ENCODE assay signal across 20 cellular contexts in genomic region chr18:34219651-34220050, GRCh38. TPM values are rescaled to one million over a fixed set of nuclear protein-coding genes. Genes with fewer than 3 reads are reported as not detected.
A peak's percentile ranks its signal among the peaks of the same experiment; 100 is the strongest.
DNase-seq lines count a peak whose midpoint lies in the region; TF ChIP-seq lines count a peak whose summit lies in the region.
"Had no signal": no experiment of that assay in that cellular context is flagged by ENCODE, and none has a peak within 500 bp of the region (broad histone marks: within the 10 kb centered on the region; RNA-seq: fewer than 3 reads in every experiment).

No MANE protein-coding gene starts in this region.

- no peak for TF ChIP-seq POLR2A in sigmoid colon (IDR thresholded peaks at IDR 0.05)

- POLR2A ChIA-PET in Caco-2 (lab: Charles Lee): no interaction called here

- 91 to 93% methylated on average over 10 of the region's 10 CpGs for WGBS in sigmoid colon, 2 donors

- no peaks in the 10 kb centered on the region for H3K9me3 Mint-ChIP-seq in Caco-2 (ENCODE audit: unreplicated experiment)
- H3K9me3 Mint-ChIP-seq: activated CD4-positive, alpha-beta T cell treated with anti-CD3 and anti-CD28 coated beads, Interleukin-2, amount 10 ng/mL, durations not matched to agents 7 days and 5 days; nephron had no signal

- TF ChIP-seq CTCF in sigmoid colon (IDR thresholded peaks at IDR 0.05): no peak
- no peak for TF ChIP-seq CTCF in Caco-2 (IDR thresholded peaks at IDR 0.05; ENCODE audit: insufficient read depth in 1 of 2, low read depth in 1 of 2, low read length in 1 of 2, severe bottlenecking in 1 of 2, unreplicated experiment in 1 of 2)

- H3K4me1 ChIP-seq in sigmoid colon: peaks cover 0 to 30% (median 30%) of the 10 kb centered on the region in 4 donors
- no peaks in the 10 kb centered on the region for H3K4me1 ChIP-seq in Caco-2
- H3K4me1 ChIP-seq: prostate gland had no signal

- TF ChIP-seq EP300 in sigmoid colon (IDR thresholded peaks at IDR 0.05): no peak

- H3K9me3 ChIP-seq in sigmoid colon (no peaks in the 10 kb centered on the region), Caco-2 (no peaks in the 10 kb centered on the region)
- H3K9me3 ChIP-seq: ascending aorta, prostate gland had no signal

- CTCF ChIA-PET in Caco-2 (lab: Charles Lee): no interaction called here

- no peak overlapping the region for H3K27ac ChIP-seq in sigmoid colon
- H3K27ac ChIP-seq: ascending aorta, prostate gland had no signal

- H3K27ac Mint-ChIP-seq in Caco-2 (ENCODE audit: unreplicated experiment): no peak overlapping the region
- H3K27ac Mint-ChIP-seq: activated CD4-positive, alpha-beta T cell treated with anti-CD3 and anti-CD28 coated beads, Interleukin-2, amount 10 ng/mL, durations not matched to agents 7 days and 5 days; nephron had no signal

- intact Hi-C loops in sigmoid colon (cut with DNase I): no loop called here
- intact Hi-C loops in Caco-2 (cut with micrococcal nuclease; ENCODE audit: unreplicated experiment): no loop called here

- peaks cover 2% of the 10 kb centered on the region for H3K27me3 Mint-ChIP-seq in Caco-2 (ENCODE audit: insufficient read depth, unreplicated experiment)

- H3K36me3 ChIP-seq in sigmoid colon (no peaks in the 10 kb centered on the region), Caco-2 (ENCODE audit: control insufficient read depth, insufficient read depth, low read length) (no peaks in the 10 kb centered on the region)
- H3K36me3 ChIP-seq: ascending aorta, prostate gland had no signal

- H3K27me3 ChIP-seq in sigmoid colon: peaks cover 5 to 46% (median 28%) of the 10 kb centered on the region in 3 donors
- H3K27me3 ChIP-seq in Caco-2 (replicated peaks; ENCODE audit: control insufficient read depth, insufficient read depth, low read length): peaks cover 2% of the 10 kb centered on the region; the same call in 1 of the 2 replicates
- H3K27me3 ChIP-seq: ascending aorta had no signal

- H3K4me3 Mint-ChIP-seq in Caco-2 (ENCODE audit: unreplicated experiment): no peak overlapping the region
- H3K4me3 Mint-ChIP-seq: activated CD4-positive, alpha-beta T cell treated with anti-CD3 and anti-CD28 coated beads, Interleukin-2, amount 10 ng/mL, durations not matched to agents 7 days and 5 days; nephron had no signal

- H3K4me3 ChIP-seq in sigmoid colon (no peak overlapping the region), Caco-2 (ENCODE audit: low read depth, low read length) (no peak overlapping the region)
- H3K4me3 ChIP-seq: ascending aorta, prostate gland had no signal

- H3K4me1 Mint-ChIP-seq in Caco-2 (ENCODE audit: low read depth, unreplicated experiment): no peaks in the 10 kb centered on the region
- H3K4me1 Mint-ChIP-seq: activated CD4-positive, alpha-beta T cell treated with anti-CD3 and anti-CD28 coated beads, Interleukin-2, amount 10 ng/mL, durations not matched to agents 7 days and 5 days had no signal

- DNase-seq in Daoy (ENCODE audit: low read depth) (peak; percentile 2), NCI-H2196 (lab: John Stamatoyannopoulos, UW; ENCODE audit: unreplicated experiment) (peak; percentile 75), SHP77 treated with DMSO at 0.1 percent for 48 hours (lab: John Stamatoyannopoulos, UW) (peak; percentile 28), left kidney (ENCODE audit: low read depth, low spot score) (peak; percentile 12), sigmoid colon (no peak), HK-2 (ENCODE audit: unreplicated experiment) (no peak), Caco-2 (no peak)
- DNase-seq in stimulated activated CD4-positive, alpha-beta T cell treated with anti-CD3 and anti-CD28 coated beads, Interleukin-1b, Interleukin-23, amount 100 ng/mL, for 48 hours: no peak
- DNase-seq: activated CD4-positive, alpha-beta T cell treated with anti-CD3 and anti-CD28 coated beads, Interleukin-2, amount 10 ng/mL, durations not matched to agents 7 days and 5 days; activated naive CD4-positive, alpha-beta T cell; GDM1; KG1; kidney; mesendoderm; small intestine; stimulated activated CD4-positive, alpha-beta T cell treated with anti-CD3 and anti-CD28 coated beads, Interleukin-4, amount 100 ng/mL, for 4 hours had no signal

- no peaks in the 10 kb centered on the region for H3K36me3 Mint-ChIP-seq in Caco-2 (ENCODE audit: insufficient read depth, unreplicated experiment)

- no TSS peak for BruUV-seq in Caco-2 (replicated peaks; lab: Mats Ljungman, UMichigan)

RNA-seq across cellular contexts. Expression of gene NOL4, which starts 5.1 kb away (rescaled TPM):
- total RNA-seq in Daoy (2014; rRNA removed; shearing (Covaris generic)): 0.68 and 1.9 TPM in 2 replicates
- total RNA-seq in sigmoid colon (1 to 10 TPM in 2 of 4 donors, under 1 TPM in 2; 0.16 to 1.4 (median 0.87) TPM), Caco-2 (2022) (not detected in 2 replicates)
- under 1 TPM in 2 of 3 donors, not detected in 1; 0.17 to 0.60 TPM for polyA plus RNA-seq in sigmoid colon
- total RNA-seq: activated CD4-positive, alpha-beta T cell treated with anti-CD3 and anti-CD28 coated beads, Interleukin-2, amount 10 ng/mL, durations not matched to agents 7 days and 5 days; ascending aorta; RPMI7951 had no signal

Comparison
In these comparisons a context has a peak if more than half of its experiments do, and no peak if none do; other contexts are left out.
1. DNase-seq: peak in Daoy (single experiment), NCI-H2196 (single experiment), SHP77 treated with DMSO at 0.1 percent for 48 hours (single experiment) and left kidney (single experiment); none in stimulated activated CD4-positive, alpha-beta T cell treated with anti-CD3 and anti-CD28 coated beads, Interleukin-1b, Interleukin-23, amount 100 ng/mL, for 48 hours (single experiment), sigmoid colon (single experiment), HK-2 (single experiment) and Caco-2 (0 of 2).